10 cellular contexts compared by ENCODE assay signal in genomic region chr15:85708402-85708932, GRCh38.
DNase-seq lines count a peak whose midpoint lies in the region; ATAC-seq and TF ChIP-seq lines count a peak whose summit lies in the region.
"Had no signal": no experiment of that assay in that cellular context is flagged by ENCODE, and none has a peak within 500 bp of the region (broad histone marks: within the 10 kb centered on the region; RNA-seq: fewer than 3 reads in every experiment).

No MANE protein-coding gene starts in this region.

- no peaks in the 10 kb centered on the region for H3K27me3 Mint-ChIP-seq in CD4-positive, alpha-beta memory T cell
- H3K27me3 Mint-ChIP-seq in T-helper 17 cell = no peaks in the 10 kb centered on the region
- no peaks in the 10 kb centered on the region for H3K27me3 Mint-ChIP-seq in osteocyte (ENCODE audit: unreplicated experiment)

- CTCF ChIA-PET in CD4-positive, alpha-beta memory T cell (lab: Charles Lee; ENCODE audit: partially characterized antibody) = interaction anchor here (1.1 to 1.4 kb wide), 4 partner anchors 15 to 378 kb away, joined by 3 to 4 read pairs (median 4); no protein-coding TSS in a partner anchor

- H3K36me3 Mint-ChIP-seq in CD4-positive, alpha-beta memory T cell = peaks cover 46 to 67% of the 10 kb centered on the region in 2 donors
- H3K36me3 Mint-ChIP-seq in T-helper 17 cell (ENCODE audit: low read depth) = peaks cover 11% of the 10 kb centered on the region
- peaks cover 41% of the 10 kb centered on the region for H3K36me3 Mint-ChIP-seq in osteocyte (ENCODE audit: unreplicated experiment)

- peaks cover 66 to 88% (median 76%) of the 10 kb centered on the region in 4 donors for H3K4me1 Mint-ChIP-seq in CD4-positive, alpha-beta memory T cell
- H3K4me1 Mint-ChIP-seq in T-helper 17 cell = peaks cover 52% of the 10 kb centered on the region
- H3K4me1 Mint-ChIP-seq in osteocyte (ENCODE audit: unreplicated experiment) = peaks cover 68% of the 10 kb centered on the region

- H3K4me3 Mint-ChIP-seq in CD4-positive, alpha-beta memory T cell = peak overlapping the region; percentile 83 to 95 (median 87)
- peak overlapping the region; percentile 92 for H3K4me3 Mint-ChIP-seq in T-helper 17 cell
- H3K4me3 Mint-ChIP-seq in osteocyte (ENCODE audit: unreplicated experiment) = no peak overlapping the region

- peaks cover 29% of the 10 kb centered on the region for H3K36me3 ChIP-seq in CD4-positive, alpha-beta memory T cell (ENCODE audit: insufficient read depth, low read length)

- H3K9me3 ChIP-seq in CD4-positive, alpha-beta memory T cell (ENCODE audit: control insufficient read depth in 1 of 2, low read length in 2 of 2) = no peaks in the 10 kb centered on the region
- H3K9me3 ChIP-seq in T-helper 17 cell (ENCODE audit: control insufficient read depth, low read length, poor library complexity, severe bottlenecking) = no peaks in the 10 kb centered on the region

- H3K27ac Mint-ChIP-seq in CD4-positive, alpha-beta memory T cell = peak overlapping the region; percentile 96 to 100 (median 97)
- H3K27ac Mint-ChIP-seq in T-helper 17 cell = peak overlapping the region; percentile 100
- peak overlapping the region; percentile 98 for H3K27ac Mint-ChIP-seq in osteocyte (ENCODE audit: unreplicated experiment)

- H3K9me3 Mint-ChIP-seq in CD4-positive, alpha-beta memory T cell = peaks cover 0 to 3% (median 0%) of the 10 kb centered on the region in 8 donors
- H3K9me3 Mint-ChIP-seq in osteocyte (ENCODE audit: unreplicated experiment) = no peaks in the 10 kb centered on the region

- peak overlapping the region; percentile 86 for H3K27ac ChIP-seq in CD4-positive, alpha-beta memory T cell (ENCODE audit: low read depth, low read length)

- intact Hi-C loops in CD4-positive, alpha-beta memory T cell (cut with micrococcal nuclease) = loop anchor here (5.0 to 10.0 kb wide), 3 partner anchors 324 to 394 kb away; partner anchors contain the start of gene AKAP13

- no peak overlapping the region for H3K4me3 ChIP-seq in CD4-positive, alpha-beta memory T cell (ENCODE audit: low read length in 2 of 2)
- H3K4me3 ChIP-seq in fibroblast of pulmonary artery (replicated peaks; ENCODE audit: low read depth, low read length) = no peak overlapping the region

- ATAC-seq in T-helper 17 cell = no peak

- H3K27me3 ChIP-seq in CD4-positive, alpha-beta memory T cell (ENCODE audit: insufficient read depth, low read length) = no peaks in the 10 kb centered on the region

- POLR2A ChIA-PET in CD4-positive, alpha-beta memory T cell (lab: Charles Lee; ENCODE audit: partially characterized antibody) = interaction anchor here (0.9 to 3.1 kb wide), 5 partner anchors 8 to 232 kb away, joined by 3 to 34 read pairs (median 3); no protein-coding TSS in a partner anchor

- peaks cover 65% of the 10 kb centered on the region for H3K4me1 ChIP-seq in CD4-positive, alpha-beta memory T cell (ENCODE audit: insufficient read depth, low read length)

- no peak for TF ChIP-seq CTCF in fibroblast of pulmonary artery (IDR thresholded peaks at IDR 0.05; ENCODE audit: low read length, missing control alignments)
- TF ChIP-seq CTCF in osteocyte (IDR thresholded peaks at IDR 0.05) = no peak

- no peak for DNase-seq in CD4-positive, alpha-beta memory T cell
- DNase-seq in T-helper 17 cell (no peak), fibroblast of pulmonary artery (ENCODE audit: low read depth) (peak; percentile 67), osteocyte (ENCODE audit: extremely low spot score, unreplicated experiment) (no peak), NCI-H510A treated with DMSO at 0.1 percent for 48 hours (lab: John Stamatoyannopoulos, UW) (no peak), H4 (ENCODE audit: low spot score) (no peak), dermis blood vessel endothelial cell (no peak)
- DNase-seq in stimulated activated CD4-positive, alpha-beta T cell treated with anti-CD3 and anti-CD28 coated beads, Interleukin-12 subunit alpha, Interleukin-12 subunit beta, amount 100 ng/mL, for 4 hours = no peak
- DNase-seq: glutamatergic neuron, NCI-H2081 treated with DMSO at 0.1 percent for 48 hours had no signal
